8 cellular contexts compared by ENCODE assay signal in genomic region chr18:76496200-76496890, GRCh38. TPM values are rescaled to one million over a fixed set of nuclear protein-coding genes. Genes with fewer than 3 reads are reported as not detected.
A peak's percentile ranks its signal among the peaks of the same experiment; 100 is the strongest.
DNase-seq lines count a peak whose midpoint lies in the region; ATAC-seq, FAIRE-seq and TF ChIP-seq lines count a peak whose summit lies in the region.

No MANE protein-coding gene starts in this region.

- peak overlapping the region; percentile 82 for H3K4me3 Mint-ChIP-seq in activated T-helper 1 cell treated with anti-CD3 and anti-CD28 coated beads, Interleukin-12 subunit alpha, Interleukin-12 subunit beta, Interleukin-2, Interleukin-4 antibody, amounts not matched to agents 30 ng/mL and 10 ng/mL and 1 ng/mL, durations not matched to agents 14 hours and 24 hours and 36 hours

- H3K4me3 ChIP-seq in pancreas, result peak overlapping the region; percentile 52 to 75 (median 62)

- no peaks in the 10 kb centered on the region for H3K36me3 Mint-ChIP-seq in activated T-helper 1 cell treated with anti-CD3 and anti-CD28 coated beads, Interleukin-12 subunit alpha, Interleukin-12 subunit beta, Interleukin-2, Interleukin-4 antibody, amounts not matched to agents 30 ng/mL and 10 ng/mL and 1 ng/mL, durations not matched to agents 14 hours and 24 hours and 36 hours (ENCODE audit: low read depth)

- peaks cover 28% of the 10 kb centered on the region for H3K4me1 Mint-ChIP-seq in activated T-helper 1 cell treated with anti-CD3 and anti-CD28 coated beads, Interleukin-12 subunit alpha, Interleukin-12 subunit beta, Interleukin-2, Interleukin-4 antibody, amounts not matched to agents 30 ng/mL and 10 ng/mL and 1 ng/mL, durations not matched to agents 14 hours and 24 hours and 36 hours (ENCODE audit: low read depth)

- peak; percentile 18 for ATAC-seq in Right ventricle myocardium superior (ENCODE audit: poor library complexity)
- peak in 3 of 4 donors; percentile 0 to 4 (median 3) for ATAC-seq in pancreas
- no peak for ATAC-seq in GM18498 (IDR thresholded peaks at IDR 0.05; ENCODE audit: unreplicated experiment)
- ATAC-seq in GM19324 (IDR thresholded peaks at IDR 0.05; ENCODE audit: low FRiP score, unreplicated experiment), result no peak
- ATAC-seq in GM19455 (IDR thresholded peaks at IDR 0.05; ENCODE audit: unreplicated experiment), result no peak

- no peaks in the 10 kb centered on the region for H3K4me1 ChIP-seq in pancreas

- no peak for FAIRE-seq in pancreas (lab: Jason Lieb, UNC)

- no peaks in the 10 kb centered on the region for H3K9me3 Mint-ChIP-seq in activated T-helper 1 cell treated with anti-CD3 and anti-CD28 coated beads, Interleukin-12 subunit alpha, Interleukin-12 subunit beta, Interleukin-2, Interleukin-4 antibody, amounts not matched to agents 30 ng/mL and 10 ng/mL and 1 ng/mL, durations not matched to agents 14 hours and 24 hours and 36 hours

- H3K27ac ChIP-seq in pancreas, result peak overlapping the region in 3 of 4 donors; percentile 28 to 69 (median 48)

- TF ChIP-seq CTCF in GM10266 (IDR thresholded peaks at IDR 0.05; ENCODE audit: control insufficient read depth, insufficient read depth, low read depth, missing control alignments) (no peak), pancreas (IDR thresholded peaks at IDR 0.05) (no peak)

- 12 to 13% methylated on average over 46 to 47 of the region's 47 CpGs for WGBS in pancreas, 2 donors

- intact Hi-C loops in activated T-helper 1 cell treated with anti-CD3 and anti-CD28 coated beads, Interleukin-12 subunit alpha, Interleukin-12 subunit beta, Interleukin-2, Interleukin-4 antibody, amounts not matched to agents 30 ng/mL and 10 ng/mL and 1 ng/mL, durations not matched to agents 14 hours and 24 hours and 36 hours (cut with micrococcal nuclease), result loop anchor here (10.0 kb wide), 1 partner anchor 568 kb away; no protein-coding TSS in a partner anchor
- intact Hi-C loops in Right ventricle myocardium superior (cut with DNase I), result no loop called here
- intact Hi-C loops in pancreas (cut with DNase I), result no loop called here

- H3K27ac Mint-ChIP-seq in activated T-helper 1 cell treated with anti-CD3 and anti-CD28 coated beads, Interleukin-12 subunit alpha, Interleukin-12 subunit beta, Interleukin-2, Interleukin-4 antibody, amounts not matched to agents 30 ng/mL and 10 ng/mL and 1 ng/mL, durations not matched to agents 14 hours and 24 hours and 36 hours, result peak overlapping the region; percentile 73

- H3K36me3 ChIP-seq in pancreas, result no peaks in the 10 kb centered on the region

- DNase-seq in GM10266 (ENCODE audit: extremely low spot score) (peak; percentile 40), NCI-H226 (peak; percentile 73), Right ventricle myocardium superior (peak; percentile 88), pancreas (peak; percentile 42 to 77 (median 58))
- DNase-seq in activated T-helper 1 cell treated with anti-CD3 and anti-CD28 coated beads, Interleukin-12 subunit alpha, Interleukin-12 subunit beta, Interleukin-2, Interleukin-4 antibody, amounts not matched to agents 30 ng/mL and 10 ng/mL and 1 ng/mL, durations not matched to agents 14 hours and 24 hours and 36 hours (ENCODE audit: low spot score), result no peak

- H3K27me3 ChIP-seq in pancreas, result no peaks in the 10 kb centered on the region

- no peaks in the 10 kb centered on the region for H3K9me3 ChIP-seq in pancreas

- peaks cover 68% of the 10 kb centered on the region for H3K27me3 Mint-ChIP-seq in activated T-helper 1 cell treated with anti-CD3 and anti-CD28 coated beads, Interleukin-12 subunit alpha, Interleukin-12 subunit beta, Interleukin-2, Interleukin-4 antibody, amounts not matched to agents 30 ng/mL and 10 ng/mL and 1 ng/mL, durations not matched to agents 14 hours and 24 hours and 36 hours (ENCODE audit: insufficient read depth)

RNA-seq across cellular contexts. Expression of gene ZNF516, which starts 1.3 kb away (rescaled TPM):
- total RNA-seq in activated T-helper 1 cell treated with anti-CD3 and anti-CD28 coated beads, Interleukin-12 subunit alpha, Interleukin-12 subunit beta, Interleukin-2, Interleukin-4 antibody, amounts not matched to agents 30 ng/mL and 10 ng/mL and 1 ng/mL, durations not matched to agents 14 hours and 24 hours and 36 hours, result 1.3 and 2.0 TPM in 2 replicates
- 12.6 TPM for total RNA-seq in Right ventricle myocardium superior
- total RNA-seq in pancreas, result 10 to 100 TPM; 10.3 to 21.3 (median 14.1) TPM
- 1 to 10 TPM; 5.4 to 9.3 TPM for polyA plus RNA-seq in pancreas

Comparison
In these comparisons a context has a peak if more than half of its experiments do, and no peak if none do; other contexts are left out.
1. ATAC-seq: peak in Right ventricle myocardium superior (single experiment) and pancreas (3 of 4); none in GM18498 (single experiment), GM19324 (single experiment) and GM19455 (single experiment).